ENCODE assay signal across 23 cellular contexts in genomic region chr12:97940629-97941028, GRCh38.
A peak's percentile ranks its signal among the peaks of the same experiment; 100 is the strongest.
DNase-seq lines count a peak whose midpoint lies in the region; ATAC-seq and TF ChIP-seq lines count a peak whose summit lies in the region.
"Had no signal": no experiment of that assay in that cellular context is flagged by ENCODE, and none has a peak within 500 bp of the region (broad histone marks: within the 10 kb centered on the region; RNA-seq: fewer than 3 reads in every experiment).

No MANE protein-coding gene starts in this region.

- peak overlapping the region; percentile 34 for H3K27ac ChIP-seq in mammary epithelial cell (ENCODE audit: insufficient read depth, low read depth, low read length)
- H3K27ac ChIP-seq: BLaER1, cardiac muscle cell, psoas muscle, SK-N-MC, upper lobe of right lung had no signal

- no peak for TF ChIP-seq CTCF in mammary epithelial cell (conservative IDR thresholded peaks at IDR 0.05 in 1 of 2, IDR thresholded peaks at IDR 0.05 in 1 of 2; ENCODE audit: extremely low read depth in 1 of 2, insufficient read depth in 1 of 2, low read depth in 1 of 2, low read length in 2 of 2)
- no peak for TF ChIP-seq CTCF in MCF 10A (IDR thresholded peaks at IDR 0.05; ENCODE audit: unreplicated experiment)
- no peak for TF ChIP-seq CTCF in WTC11 (IDR thresholded peaks at IDR 0.05)

- no peak overlapping the region for H3K4me3 Mint-ChIP-seq in MCF 10A (ENCODE audit: unreplicated experiment)
- H3K4me3 Mint-ChIP-seq in WTC11 = no peak overlapping the region
- H3K4me3 Mint-ChIP-seq: activated B cell treated with CpG ODN at 0.5 μM for 24 hours; activated CD4-positive, alpha-beta memory T cell treated with anti-CD3 and anti-CD28 coated beads, Interleukin-2, amount 10 ng/mL, durations not matched to agents 7 days and 5 days had no signal

- H3K4me3 ChIP-seq in mammary epithelial cell (replicated peaks in 1 of 3; ENCODE audit: insufficient read depth in 1 of 3, low read depth in 2 of 3, low read length in 3 of 3) = no peak overlapping the region
- H3K4me3 ChIP-seq: BLaER1, cardiac muscle cell, mucosa of descending colon, psoas muscle, SK-N-MC, upper lobe of right lung had no signal

- H3K9me3 ChIP-seq in mammary epithelial cell (replicated peaks; ENCODE audit: insufficient read depth, low read length) = peaks cover 2% of the 10 kb centered on the region
- H3K9me3 ChIP-seq: BLaER1, psoas muscle, upper lobe of right lung had no signal

- H3K36me3 ChIP-seq in mammary epithelial cell (ENCODE audit: insufficient read depth, low read length) = no peaks in the 10 kb centered on the region
- H3K36me3 ChIP-seq: BLaER1, cardiac muscle cell, upper lobe of right lung had no signal

- H3K27me3 Mint-ChIP-seq in MCF 10A (ENCODE audit: insufficient read depth, unreplicated experiment) (no peaks in the 10 kb centered on the region), WTC11 (ENCODE audit: low read depth) (no peaks in the 10 kb centered on the region)
- H3K27me3 Mint-ChIP-seq: activated B cell treated with CpG ODN at 0.5 μM for 24 hours; activated CD4-positive, alpha-beta memory T cell treated with anti-CD3 and anti-CD28 coated beads, Interleukin-2, amount 10 ng/mL, durations not matched to agents 7 days and 5 days had no signal

- peaks cover 35% of the 10 kb centered on the region for H3K4me1 Mint-ChIP-seq in MCF 10A (ENCODE audit: insufficient read depth, unreplicated experiment)
- peaks cover 13% of the 10 kb centered on the region for H3K4me1 Mint-ChIP-seq in WTC11
- H3K4me1 Mint-ChIP-seq: activated B cell treated with CpG ODN at 0.5 μM for 24 hours; activated CD4-positive, alpha-beta memory T cell treated with anti-CD3 and anti-CD28 coated beads, Interleukin-2, amount 10 ng/mL, durations not matched to agents 7 days and 5 days had no signal

- POLR2A ChIA-PET in MCF 10A (lab: Yijun Ruan, JAX) = no interaction called here
- POLR2A ChIA-PET in WTC11 (lab: Charles Lee) = no interaction called here
- POLR2A ChIA-PET in HEK293T (lab: Yijun Ruan, JAX) = no interaction called here

- CTCF ChIA-PET in mammary epithelial cell (lab: Charles Lee; ENCODE audit: low non-redundant PET) (no interaction called here), MCF 10A (lab: Yijun Ruan, JAX) (interaction anchor here (0.6 kb wide), 3 partner anchors 520 to 607 kb away, joined by 3 to 4 read pairs (median 3); no protein-coding TSS in a partner anchor), WTC11 (lab: Charles Lee) (interaction anchor here (0.8 kb wide), 1 partner anchor 458 kb away, joined by 3 read pairs; no protein-coding TSS in a partner anchor), HEK293T (lab: Yijun Ruan, JAX) (no interaction called here)

- peaks cover 15% of the 10 kb centered on the region for H3K9me3 Mint-ChIP-seq in MCF 10A (ENCODE audit: unreplicated experiment)
- H3K9me3 Mint-ChIP-seq in WTC11 = no peaks in the 10 kb centered on the region; the same call in 1 of the 2 replicates
- H3K9me3 Mint-ChIP-seq: activated CD4-positive, alpha-beta memory T cell treated with anti-CD3 and anti-CD28 coated beads, Interleukin-2, amount 10 ng/mL, durations not matched to agents 7 days and 5 days had no signal

- H2AFZ ChIP-seq in mammary epithelial cell (ENCODE audit: low read depth, low read length) = peak overlapping the region; percentile 36

- peak overlapping the region; percentile 1 for H3K4me2 ChIP-seq in mammary epithelial cell (ENCODE audit: insufficient read depth, low read depth, low read length)
- H3K4me2 ChIP-seq: BLaER1 had no signal

- dilution Hi-C loops in mammary epithelial cell (cut with HindIII; ENCODE audit: low sequenced_read_pairs) = no loop called here

- H3K36me3 Mint-ChIP-seq in MCF 10A (ENCODE audit: insufficient read depth, unreplicated experiment) (no peaks in the 10 kb centered on the region), WTC11 (no peaks in the 10 kb centered on the region)

- intact Hi-C loops in mammary epithelial cell (cut with micrococcal nuclease) = loop anchor here (5.0 kb wide), 2 partner anchors 223 to 368 kb away; no protein-coding TSS in a partner anchor
- intact Hi-C loops in MCF 10A (cut with micrococcal nuclease) = no loop called here

- DNase-seq in mammary epithelial cell (peak; percentile 24), MCF 10A (ENCODE audit: unreplicated experiment) (no peak), WTC11 (ENCODE audit: low spot score) (no peak), islet precursor cell (peak; percentile 60), HEK293T (ENCODE audit: extremely low spot score) (no peak)
- no peak for DNase-seq in activated CD4-positive, alpha-beta T cell treated with anti-CD3 and anti-CD28 coated beads, Interleukin-2, amount 50 U/mL, for 4 hours
- DNase-seq: 8988T; activated B cell treated with CpG ODN at 0.5 μM for 24 hours; activated CD4-positive, alpha-beta memory T cell treated with anti-CD3 and anti-CD28 coated beads, Interleukin-2, amount 10 ng/mL, durations not matched to agents 7 days and 5 days; activated naive CD4-positive, alpha-beta T cell; amniotic stem cell; left colon; mucosa of descending colon; NCI-H1105; NCI-H2029 treated with DMSO at 0.1 percent for 48 hours; NCI-H510A; psoas muscle; upper lobe of right lung had no signal

- H3K27ac Mint-ChIP-seq in MCF 10A (ENCODE audit: low read depth, unreplicated experiment) (no peak overlapping the region), WTC11 (no peak overlapping the region)
- H3K27ac Mint-ChIP-seq: activated B cell treated with CpG ODN at 0.5 μM for 24 hours; activated CD4-positive, alpha-beta memory T cell treated with anti-CD3 and anti-CD28 coated beads, Interleukin-2, amount 10 ng/mL, durations not matched to agents 7 days and 5 days had no signal

- H3K79me2 ChIP-seq in mammary epithelial cell (ENCODE audit: insufficient read depth, low read length) = no peaks in the 10 kb centered on the region

- H3K9ac ChIP-seq in mammary epithelial cell (ENCODE audit: insufficient read depth, low read length) = no peak overlapping the region
- H3K9ac ChIP-seq: BLaER1 had no signal

- H4K20me1 ChIP-seq in mammary epithelial cell (ENCODE audit: insufficient read depth, low read length) = no peaks in the 10 kb centered on the region
- H4K20me1 ChIP-seq: BLaER1 had no signal

- in situ Hi-C loops in mammary epithelial cell (cut with MboI; ENCODE audit: low sequenced_read_pairs in 2 of 2) = no loop called here

- H3K4me1 ChIP-seq in mammary epithelial cell (ENCODE audit: insufficient read depth, low read length) = peaks cover 46% of the 10 kb centered on the region
- H3K4me1 ChIP-seq: BLaER1, psoas muscle, upper lobe of right lung had no signal

- H3K27me3 ChIP-seq in mammary epithelial cell (ENCODE audit: insufficient read depth, low read length) = no peaks in the 10 kb centered on the region
- H3K27me3 ChIP-seq: BLaER1, cardiac muscle cell, upper lobe of right lung had no signal

- ATAC-seq in WTC11 (peak; percentile 78), HG02588 (IDR thresholded peaks at IDR 0.05; ENCODE audit: unreplicated experiment) (no peak), HG02759 (IDR thresholded peaks at IDR 0.05; ENCODE audit: unreplicated experiment) (no peak)
- ATAC-seq: left colon, mucosa of descending colon, psoas muscle, upper lobe of right lung had no signal

- 50% methylated on average over 2 of the region's 2 CpGs for WGBS in mammary epithelial cell (ENCODE audit: low coverage, missing lambda C conversion rate)

- BruUV-seq in mammary epithelial cell (replicated peaks; lab: Mats Ljungman, UMichigan) (no TSS peak), MCF 10A (replicated peaks; lab: Mats Ljungman, UMichigan) (no TSS peak)

TF ChIP-seq in WTC11, 78 proteins besides CTCF, POLR2A, EP300 and RAD21:
- TF ChIP-seq FOXP4 (CRISPR knock-in tag; IDR thresholded peaks at IDR 0.05) (no peak), TP53 (CRISPR knock-in tag; IDR thresholded peaks at IDR 0.05) (no peak)

TF ChIP-seq in HEK293T, 16 proteins besides CTCF, POLR2A, EP300 and RAD21:
- TF ChIP-seq SUZ12 (IDR thresholded peaks at IDR 0.05) (no peak), LEF1 (IDR thresholded peaks at IDR 0.05; ENCODE audit: borderline replicate concordance) (no peak), PKNOX1 (IDR thresholded peaks at IDR 0.05) (no peak), ELF4 (IDR thresholded peaks at IDR 0.05) (no peak)

Comparison
In these comparisons a context has a peak if more than half of its experiments do, and no peak if none do; other contexts are left out.
1. DNase-seq: peak in mammary epithelial cell (single experiment) and islet precursor cell (single experiment); none in MCF 10A (single experiment), WTC11 (single experiment), HEK293T (single experiment) and activated CD4-positive, alpha-beta T cell treated with anti-CD3 and anti-CD28 coated beads, Interleukin-2, amount 50 U/mL, for 4 hours (0 of 2).
2. CTCF ChIA-PET loops: an anchor here in MCF 10A (0.6 kb wide) and WTC11 (0.8 kb wide); none called in mammary epithelial cell and HEK293T.